ENCODE assay signal across 16 cellular contexts in genomic region chr18:3283253-3283863, GRCh38. TPM values are rescaled to one million over a fixed set of nuclear protein-coding genes. Genes with fewer than 3 reads are reported as not detected.
A peak's percentile ranks its signal among the peaks of the same experiment; 100 is the strongest.
DNase-seq lines count a peak whose midpoint lies in the region; ATAC-seq and TF ChIP-seq lines count a peak whose summit lies in the region.
"Had no signal": no experiment of that assay in that cellular context is flagged by ENCODE, and none has a peak within 500 bp of the region (broad histone marks: within the 10 kb centered on the region; RNA-seq: fewer than 3 reads in every experiment).

No MANE protein-coding gene starts in this region.

- H3K36me3 Mint-ChIP-seq in GM23338 (ENCODE audit: low read depth) = peaks cover 21% of the 10 kb centered on the region

- H3K27me3 Mint-ChIP-seq in GM23338 (ENCODE audit: insufficient read depth, low read depth, poor library complexity) = peaks cover 11% of the 10 kb centered on the region
- H3K27me3 Mint-ChIP-seq: central memory CD8-positive, alpha-beta T cell had no signal

- no peak for TF ChIP-seq EP300 in sigmoid colon (IDR thresholded peaks at IDR 0.05)

- no peak for TF ChIP-seq POLR2A in sigmoid colon (IDR thresholded peaks at IDR 0.05)

- no peak overlapping the region for H3K27ac Mint-ChIP-seq in GM23338
- H3K27ac Mint-ChIP-seq: stimulated activated effector memory CD8-positive, alpha-beta T cell treated with anti-CD3 and anti-CD28 coated beads, Interleukin-12 subunit alpha, Interleukin-12 subunit beta, amount 100 ng/mL, for 72 hours; T-helper 17 cell had no signal

- intact Hi-C loops in lower lobe of right lung (cut with DNase I) (loop anchor here (5.0 to 10.0 kb wide), 2 partner anchors 171 to 384 kb away; partner anchors contain the start of gene TGIF1), sigmoid colon (cut with DNase I) (loop anchor here (2.0 kb wide), 1 partner anchor 311 kb away; no protein-coding TSS in a partner anchor)

- H3K4me1 ChIP-seq in GM23338 (ENCODE audit: insufficient read depth) = peaks cover 19% of the 10 kb centered on the region
- H3K4me1 ChIP-seq in lower lobe of right lung = peaks cover 20% of the 10 kb centered on the region
- no peaks in the 10 kb centered on the region for H3K4me1 ChIP-seq in sigmoid colon
- H3K4me1 ChIP-seq: uterus had no signal

- H3K9me2 ChIP-seq in GM23338 (ENCODE audit: insufficient read depth) = no peaks in the 10 kb centered on the region

- H3K27me3 ChIP-seq in GM23338 (ENCODE audit: insufficient read depth) (no peaks in the 10 kb centered on the region), lower lobe of right lung (ENCODE audit: low read depth) (no peaks in the 10 kb centered on the region), sigmoid colon (no peaks in the 10 kb centered on the region)
- H3K27me3 ChIP-seq: uterus had no signal

- DNase-seq in GM23338 (ENCODE audit: low spot score) = no peak
- DNase-seq in lower lobe of right lung = no peak
- DNase-seq in sigmoid colon = no peak
- no peak for DNase-seq in central memory CD4-positive, alpha-beta T cell
- DNase-seq in DMS 273 treated with DMSO at 0.1 percent for 48 hours (lab: John Stamatoyannopoulos, UW) = no peak
- no peak for DNase-seq in NCI-H146 treated with DMSO at 0.1 percent for 48 hours (lab: John Stamatoyannopoulos, UW; ENCODE audit: unreplicated experiment)
- no peak for DNase-seq in amniotic stem cell (lab: John Stamatoyannopoulos, UW)
- DNase-seq: activated CD4-positive, alpha-beta T cell treated with anti-CD3 and anti-CD28 coated beads for 1 hour; DMS153; NCI-H1694; T-helper 17 cell; uterus had no signal

- peaks cover 24% of the 10 kb centered on the region for H3K4me1 Mint-ChIP-seq in GM23338
- H3K4me1 Mint-ChIP-seq: central memory CD8-positive, alpha-beta T cell had no signal

- 0 out of 2 replicates have a peak, but pooled peaks cover 5% of the 10 kb centered on the region for H3F3A ChIP-seq in GM23338 (replicated peaks; ENCODE audit: low read depth)

- H3K4me3 Mint-ChIP-seq in GM23338 = no peak overlapping the region
- H3K4me3 Mint-ChIP-seq: central memory CD8-positive, alpha-beta T cell; stimulated activated effector memory CD8-positive, alpha-beta T cell treated with anti-CD3 and anti-CD28 coated beads, Interleukin-12 subunit alpha, Interleukin-12 subunit beta, amount 100 ng/mL, for 72 hours; T-helper 17 cell had no signal

- H3K4me2 ChIP-seq in GM23338 = 0 out of 2 replicates have a peak overlapping the region, but pooled peaks have one; percentile 14

- ATAC-seq in GM23338 (no peak), lower lobe of right lung (no peak)
- ATAC-seq: activated naive CD4-positive, alpha-beta T cell treated with anti-CD3 and anti-CD28 coated beads, Interleukin-2, amount 50 U/mL, for 72 hours; stimulated activated effector memory CD8-positive, alpha-beta T cell treated with anti-CD3 and anti-CD28 coated beads, Interleukin-12 subunit alpha, Interleukin-12 subunit beta, amount 100 ng/mL, for 72 hours; T-helper 17 cell had no signal

- peaks cover 27% of the 10 kb centered on the region for H3K9me3 Mint-ChIP-seq in GM23338
- H3K9me3 Mint-ChIP-seq: central memory CD8-positive, alpha-beta T cell; stimulated activated effector memory CD8-positive, alpha-beta T cell treated with anti-CD3 and anti-CD28 coated beads, Interleukin-12 subunit alpha, Interleukin-12 subunit beta, amount 100 ng/mL, for 72 hours had no signal

- H3K79me2 ChIP-seq in GM23338 (replicated peaks; ENCODE audit: insufficient read depth) = no peaks in the 10 kb centered on the region

- H3K4me3 ChIP-seq in GM23338 = no peak overlapping the region
- H3K4me3 ChIP-seq in lower lobe of right lung = peak overlapping the region; percentile 27
- no peak overlapping the region for H3K4me3 ChIP-seq in sigmoid colon
- H3K4me3 ChIP-seq: uterus had no signal

- TF ChIP-seq CTCF in GM23338 (conservative IDR thresholded peaks at IDR 0.05; ENCODE audit: low read depth in 2 of 2) (no peak), VCaP (conservative IDR thresholded peaks at IDR 0.05) (no peak), lower lobe of right lung (IDR thresholded peaks at IDR 0.05) (no peak), sigmoid colon (IDR thresholded peaks at IDR 0.05) (no peak)

- WGBS in sigmoid colon, 2 donors = 56 to 82% methylated on average over 10 of the region's 10 CpGs

- H3K27ac ChIP-seq in GM23338 (ENCODE audit: low read depth) (no peak overlapping the region; the same call in 1 of the 2 replicates), VCaP (peak overlapping the region; percentile 82), lower lobe of right lung (peak overlapping the region; percentile 31), sigmoid colon (peak overlapping the region; percentile 4 to 37 (median 26))
- H3K27ac ChIP-seq: uterus had no signal

- no peaks in the 10 kb centered on the region for H3K9me3 ChIP-seq in lower lobe of right lung
- H3K9me3 ChIP-seq in sigmoid colon = no peaks in the 10 kb centered on the region
- H3K9me3 ChIP-seq: uterus had no signal

- H4K20me1 ChIP-seq in GM23338 (replicated peaks; ENCODE audit: insufficient read depth) = no peaks in the 10 kb centered on the region

- H2AFZ ChIP-seq in GM23338 = peak overlapping the region; percentile 44; the same call in 1 of the 2 replicates

- no peaks in the 10 kb centered on the region for H3K36me3 ChIP-seq in GM23338 (ENCODE audit: insufficient read depth)
- H3K36me3 ChIP-seq in lower lobe of right lung = peaks cover 10% of the 10 kb centered on the region
- H3K36me3 ChIP-seq in sigmoid colon = peaks cover 0 to 8% (median 0%) of the 10 kb centered on the region in 4 donors
- H3K36me3 ChIP-seq: uterus had no signal

TF ChIP-seq in GM23338, 12 proteins besides CTCF, POLR2A, EP300 and RAD21 (continues in another document):
- no peak for TF ChIP-seq CREB1 (CRISPR knock-in tag; IDR thresholded peaks at IDR 0.05; ENCODE audit: low read depth)
- no peak for TF ChIP-seq ZNF331 (CRISPR knock-in tag; IDR thresholded peaks at IDR 0.05; ENCODE audit: low read depth)
- TF ChIP-seq STAT1 (IDR thresholded peaks at IDR 0.05; ENCODE audit: unreplicated experiment) = no peak

RNA-seq across cellular contexts. Expression of gene MYL12B, which starts 21.4 kb away (rescaled TPM):
- total RNA-seq in GM23338 (2014; rRNA removed; shearing (Covaris generic)) = 152 and 165 TPM in 2 replicates
- 282 and 330 TPM in 2 replicates for polyA plus RNA-seq in GM23338 (2016; fragmentation: Nextera tagmentation; extraction: Ambion mirVana)
- total RNA-seq in lower lobe of right lung = 318 TPM
- 100 to 1,000 TPM; 155 to 227 (median 181) TPM for total RNA-seq in sigmoid colon
- polyA plus RNA-seq in sigmoid colon = 1,000 to 10,000 TPM in 2 of 3 donors, 100 to 1,000 TPM in 1; 696 to 1,674 (median 1,233) TPM

RNA-seq across cellular contexts. Expression of gene MYL12A, which starts 35.8 kb away (rescaled TPM):
- 206 and 244 TPM in 2 replicates for total RNA-seq in GM23338 (2014; rRNA removed; shearing (Covaris generic))
- polyA plus RNA-seq in GM23338 (2016; fragmentation: Nextera tagmentation; extraction: Ambion mirVana) (475 and 502 TPM in 2 replicates), sigmoid colon (1,000 to 10,000 TPM in 1 of 3 donors, 100 to 1,000 TPM in 2; 558 to 1,173 (median 876) TPM)
- total RNA-seq in lower lobe of right lung (481 TPM), sigmoid colon (100 to 1,000 TPM; 165 to 208 (median 186) TPM)
